ENCODE assay signal across 8 cellular contexts in genomic region chr14:76876076-76876475, GRCh38. TPM values are rescaled to one million over a fixed set of nuclear protein-coding genes. Genes with fewer than 3 reads are reported as not detected.
DNase-seq lines count a peak whose midpoint lies in the region; ATAC-seq and TF ChIP-seq lines count a peak whose summit lies in the region.

No MANE protein-coding gene starts in this region.

- DNase-seq in ELF-1 (ENCODE audit: low read depth, low spot score) (peak; percentile 88), MG63 (peak; percentile 27), SHP77 treated with DMSO at 0.1 percent for 48 hours (lab: John Stamatoyannopoulos, UW) (peak; percentile 64), globus pallidus (ENCODE audit: low spot score) (peak; percentile 71), ovary (peak; percentile 35 to 69 (median 61))
- DNase-seq in activated naive CD4-positive, alpha-beta T cell treated with anti-CD3 and anti-CD28 coated beads, Interleukin-2, amount 10 ng/mL, durations not matched to agents 7 days and 5 days: peak; percentile 63

- TF ChIP-seq EP300 in ovary (IDR thresholded peaks at IDR 0.05): no peak

- peaks cover 37% of the 10 kb centered on the region for H3K27me3 Mint-ChIP-seq in activated naive CD4-positive, alpha-beta T cell treated with anti-CD3 and anti-CD28 coated beads, Interleukin-2, amount 10 ng/mL, durations not matched to agents 7 days and 5 days

- intact Hi-C loops in ovary (cut with DNase I): loop anchor here in 3 of 4 donors (2.0 to 10.0 kb wide), 4 partner anchors 36 to 439 kb away; no protein-coding TSS in a partner anchor

- no peak for TF ChIP-seq POLR2A in ovary (IDR thresholded peaks at IDR 0.05)

- CTCF ChIA-PET in activated naive CD4-positive, alpha-beta T cell treated with anti-CD3 and anti-CD28 coated beads, Interleukin-2, amount 10 ng/mL, durations not matched to agents 7 days and 5 days (lab: Charles Lee): interaction anchor here (0.7 to 28.3 kb wide), 38 partner anchors 8 to 275 kb away, joined by 3 to 1049 read pairs (median 5); partner anchors contain the start of gene CIPC

- H3K4me3 ChIP-seq in MG63 (no peak overlapping the region), ovary (no peak overlapping the region)

- no peaks in the 10 kb centered on the region for H3K9me3 ChIP-seq in MG63
- no peaks in the 10 kb centered on the region for H3K9me3 ChIP-seq in ovary

- no peak overlapping the region for H3K27ac ChIP-seq in ovary

- no peaks in the 10 kb centered on the region for H3K36me3 Mint-ChIP-seq in activated naive CD4-positive, alpha-beta T cell treated with anti-CD3 and anti-CD28 coated beads, Interleukin-2, amount 10 ng/mL, durations not matched to agents 7 days and 5 days

- no peaks in the 10 kb centered on the region for H3K4me1 Mint-ChIP-seq in activated naive CD4-positive, alpha-beta T cell treated with anti-CD3 and anti-CD28 coated beads, Interleukin-2, amount 10 ng/mL, durations not matched to agents 7 days and 5 days

- no peaks in the 10 kb centered on the region for H3K27me3 ChIP-seq in MG63
- H3K27me3 ChIP-seq in ovary: no peaks in the 10 kb centered on the region

- H3K36me3 ChIP-seq in MG63: no peaks in the 10 kb centered on the region
- H3K36me3 ChIP-seq in ovary: no peaks in the 10 kb centered on the region

- 53 to 64% (median 56%) methylated on average over 3 of the region's 3 CpGs for WGBS in ovary, 3 donors

- no peaks in the 10 kb centered on the region for H3K4me1 ChIP-seq in ovary (ENCODE audit: insufficient read depth)

- H3K27ac Mint-ChIP-seq in activated naive CD4-positive, alpha-beta T cell treated with anti-CD3 and anti-CD28 coated beads, Interleukin-2, amount 10 ng/mL, durations not matched to agents 7 days and 5 days: no peak overlapping the region

- peaks cover 8% of the 10 kb centered on the region for H3K9me3 Mint-ChIP-seq in activated naive CD4-positive, alpha-beta T cell treated with anti-CD3 and anti-CD28 coated beads, Interleukin-2, amount 10 ng/mL, durations not matched to agents 7 days and 5 days

- H3K4me3 Mint-ChIP-seq in activated naive CD4-positive, alpha-beta T cell treated with anti-CD3 and anti-CD28 coated beads, Interleukin-2, amount 10 ng/mL, durations not matched to agents 7 days and 5 days: no peak overlapping the region

- ATAC-seq in HG03342 (IDR thresholded peaks at IDR 0.05; ENCODE audit: unreplicated experiment) (no peak), HG03457 (IDR thresholded peaks at IDR 0.05; ENCODE audit: unreplicated experiment) (no peak)

- peak; percentile 72 to 91 (median 82) for TF ChIP-seq CTCF in ovary (IDR thresholded peaks at IDR 0.05)

RNA-seq across cellular contexts. Expression of gene LRRC74A, which starts 49.9 kb away (rescaled TPM):
- total RNA-seq in MG63 (2014; rRNA removed; shearing (Covaris generic); ENCODE audit: low replicate concordance): not detected in 2 replicates
- under 1 TPM in 1 of 7 donors, not detected in 6; 0.12 TPM for total RNA-seq in ovary
- under 1 TPM in 1 of 2 donors, not detected in 1; 0.10 TPM for polyA plus RNA-seq in ovary

Comparison
In these comparisons a context has a peak if more than half of its experiments do, and no peak if none do; other contexts are left out.
1. DNase-seq: peak in every context shown above with its lines; median percentile 88 in ELF-1; 71 in globus pallidus; 64 in SHP77 treated with DMSO at 0.1 percent for 48 hours; 63 in activated naive CD4-positive, alpha-beta T cell treated with anti-CD3 and anti-CD28 coated beads, Interleukin-2, amount 10 ng/mL, durations not matched to agents 7 days and 5 days; 61 in ovary; 27 in MG63.